In genomic region chr7:40437498-40437897, GRCh38 we compare ENCODE assay signal across 10 cellular contexts.
DNase-seq lines count a peak whose midpoint lies in the region; TF ChIP-seq lines count a peak whose summit lies in the region.
"Had no signal": no experiment of that assay in that cellular context is flagged by ENCODE, and none has a peak within 500 bp of the region (broad histone marks: within the 10 kb centered on the region; RNA-seq: fewer than 3 reads in every experiment).

No MANE protein-coding gene starts in this region.

- peaks cover 16% of the 10 kb centered on the region for H3K4me1 ChIP-seq in mesodermal cell (ENCODE audit: control insufficient read depth, insufficient read depth, low read length, poor library complexity, severe bottlenecking)

- H3K27ac ChIP-seq in coronary artery: peak overlapping the region; percentile 49 to 80
- H3K27ac ChIP-seq in mesodermal cell (ENCODE audit: low read depth, low read length, severe bottlenecking): peak overlapping the region; percentile 85

- peaks cover 12% of the 10 kb centered on the region for H3K9me3 ChIP-seq in mesodermal cell (ENCODE audit: control insufficient read depth, low read length)

- WGBS in mesodermal cell (ENCODE audit: insufficient coverage in 2 of 2), 2 experiments: 25% methylated on average over 1 of the region's 1 CpG; no CpG with 5 or more reads in 1 of the 2 experiments

- H3K36me3 ChIP-seq in mesodermal cell (ENCODE audit: control insufficient read depth, insufficient read depth, low read length): no peaks in the 10 kb centered on the region

- DNase-seq in AG09319 (ENCODE audit: extremely low read depth, low read depth) (peak; percentile 39), M059J (ENCODE audit: low read depth) (peak; percentile 99), coronary artery (ENCODE audit: low spot score) (peak; percentile 78), epidermal melanocyte (ENCODE audit: insufficient read length, low spot score) (no peak), hippocampal formation (lab: John Stamatoyannopoulos, UW) (no peak), NCI-H82 treated with DMSO at 0.1 percent for 48 hours (lab: John Stamatoyannopoulos, UW; ENCODE audit: unreplicated experiment) (no peak)
- no peak for DNase-seq in activated CD4-positive, alpha-beta T cell treated with anti-CD3 and anti-CD28 coated beads, Interleukin-2, amount 50 U/mL, for 48 hours
- DNase-seq: CD8-positive, alpha-beta T cell; NCI-H345 had no signal

- TF ChIP-seq CTCF in AG09319 (IDR thresholded peaks at IDR 0.05; ENCODE audit: low read depth, low read length) (no peak), coronary artery (IDR thresholded peaks at IDR 0.05) (no peak)

- H3K4me3 ChIP-seq in coronary artery (no peak overlapping the region), mesodermal cell (ENCODE audit: extremely low read depth, insufficient read depth, low read length, poor library complexity, severe bottlenecking) (no peak overlapping the region)

Comparison
In these comparisons a context has a peak if more than half of its experiments do, and no peak if none do; other contexts are left out.
1. DNase-seq: peak in AG09319 (single experiment), M059J (single experiment) and coronary artery (single experiment); none in epidermal melanocyte (single experiment), hippocampal formation (0 of 2), NCI-H82 treated with DMSO at 0.1 percent for 48 hours (single experiment) and activated CD4-positive, alpha-beta T cell treated with anti-CD3 and anti-CD28 coated beads, Interleukin-2, amount 50 U/mL, for 48 hours (0 of 2).